ENCODE assay signal across 1 cellular context in the genomic region with DNA sequence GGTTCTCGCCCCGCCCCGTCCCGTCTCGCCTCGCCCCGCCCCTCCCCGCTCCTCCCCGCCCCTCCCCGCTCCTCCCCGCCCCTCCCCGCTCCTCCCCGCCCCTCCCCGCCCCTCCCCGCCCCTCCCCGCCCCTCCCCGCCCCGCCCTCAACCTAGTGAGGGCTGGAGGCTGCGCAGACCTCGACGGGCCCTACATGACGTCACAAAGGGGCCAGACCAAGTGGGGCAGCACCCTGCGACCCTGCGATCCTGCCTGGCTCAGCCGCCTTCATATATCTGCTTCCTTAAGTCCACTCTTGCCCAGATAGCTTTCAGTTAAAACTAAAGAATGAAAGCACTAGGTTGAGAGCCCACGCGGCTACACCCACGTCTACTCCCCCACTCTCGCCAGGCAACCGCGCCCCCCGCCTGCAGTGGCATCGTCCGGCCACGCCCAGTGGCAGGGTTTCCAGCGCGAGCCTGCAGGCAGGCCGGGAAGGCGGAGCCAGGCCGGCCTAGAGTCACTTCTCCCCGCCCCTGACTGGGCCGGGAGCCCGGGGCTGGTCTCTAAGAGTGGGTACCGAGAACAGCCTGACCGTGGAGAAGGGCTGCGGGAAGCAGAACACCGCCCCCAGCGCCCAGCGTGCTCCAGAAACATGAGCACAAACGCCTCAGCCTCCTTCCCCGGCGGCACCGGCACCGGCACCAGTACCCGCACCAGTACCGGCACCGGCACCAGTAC.
TF ChIP-seq lines count a peak whose summit lies in the region.

No MANE protein-coding gene starts in this region.

TF ChIP-seq in HepG2, 621 proteins besides CTCF, POLR2A, EP300 and RAD21 (continues in another document):
- TF ChIP-seq, protein P1, sequence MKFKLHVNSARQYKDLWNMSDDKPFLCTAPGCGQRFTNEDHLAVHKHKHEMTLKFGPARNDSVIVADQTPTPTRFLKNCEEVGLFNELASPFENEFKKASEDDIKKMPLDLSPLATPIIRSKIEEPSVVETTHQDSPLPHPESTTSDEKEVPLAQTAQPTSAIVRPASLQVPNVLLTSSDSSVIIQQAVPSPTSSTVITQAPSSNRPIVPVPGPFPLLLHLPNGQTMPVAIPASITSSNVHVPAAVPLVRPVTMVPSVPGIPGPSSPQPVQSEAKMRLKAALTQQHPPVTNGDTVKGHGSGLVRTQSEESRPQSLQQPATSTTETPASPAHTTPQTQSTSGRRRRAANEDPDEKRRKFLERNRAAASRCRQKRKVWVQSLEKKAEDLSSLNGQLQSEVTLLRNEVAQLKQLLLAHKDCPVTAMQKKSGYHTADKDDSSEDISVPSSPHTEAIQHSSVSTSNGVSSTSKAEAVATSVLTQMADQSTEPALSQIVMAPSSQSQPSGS (CRISPR knock-in tag; IDR thresholded peaks at IDR 0.05), result 0 out of 2 replicates have a peak, but pooled peaks have one; percentile 60
- TF ChIP-seq XRCC5 (optimal IDR thresholded peaks at IDR 0.05; ENCODE audit: low read length), result peak; percentile 34
- no peak for TF ChIP-seq MXD1 (CRISPR knock-in tag; IDR thresholded peaks at IDR 0.05)
- TF ChIP-seq MIXL1 (CRISPR knock-in tag; IDR thresholded peaks at IDR 0.05), result 0 out of 2 replicates have a peak, but pooled peaks have one; percentile 9
- no peak for TF ChIP-seq GPN1 (CRISPR knock-in tag; IDR thresholded peaks at IDR 0.05; ENCODE audit: borderline replicate concordance)
- no peak for TF ChIP-seq FLYWCH1 (CRISPR knock-in tag; IDR thresholded peaks at IDR 0.05)
- peak; percentile 93 for TF ChIP-seq ATF7 (IDR thresholded peaks at IDR 0.05)
- no peak for TF ChIP-seq ATF7 (CRISPR knock-in tag; IDR thresholded peaks at IDR 0.05)
- TF ChIP-seq, protein P2, sequence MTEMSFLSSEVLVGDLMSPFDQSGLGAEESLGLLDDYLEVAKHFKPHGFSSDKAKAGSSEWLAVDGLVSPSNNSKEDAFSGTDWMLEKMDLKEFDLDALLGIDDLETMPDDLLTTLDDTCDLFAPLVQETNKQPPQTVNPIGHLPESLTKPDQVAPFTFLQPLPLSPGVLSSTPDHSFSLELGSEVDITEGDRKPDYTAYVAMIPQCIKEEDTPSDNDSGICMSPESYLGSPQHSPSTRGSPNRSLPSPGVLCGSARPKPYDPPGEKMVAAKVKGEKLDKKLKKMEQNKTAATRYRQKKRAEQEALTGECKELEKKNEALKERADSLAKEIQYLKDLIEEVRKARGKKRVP (CRISPR knock-in tag; IDR thresholded peaks at IDR 0.05), result 0 out of 4 replicates have a peak, but pooled peaks of 1 of the 2 experiments have one; percentile 8
- peak; percentile 45; the same call in 1 of the 2 replicates for TF ChIP-seq ZFY (CRISPR knock-in tag; IDR thresholded peaks at IDR 0.05)
- no peak for TF ChIP-seq DMAP1 (CRISPR knock-in tag; IDR thresholded peaks at IDR 0.05)
- TF ChIP-seq, protein P3, sequence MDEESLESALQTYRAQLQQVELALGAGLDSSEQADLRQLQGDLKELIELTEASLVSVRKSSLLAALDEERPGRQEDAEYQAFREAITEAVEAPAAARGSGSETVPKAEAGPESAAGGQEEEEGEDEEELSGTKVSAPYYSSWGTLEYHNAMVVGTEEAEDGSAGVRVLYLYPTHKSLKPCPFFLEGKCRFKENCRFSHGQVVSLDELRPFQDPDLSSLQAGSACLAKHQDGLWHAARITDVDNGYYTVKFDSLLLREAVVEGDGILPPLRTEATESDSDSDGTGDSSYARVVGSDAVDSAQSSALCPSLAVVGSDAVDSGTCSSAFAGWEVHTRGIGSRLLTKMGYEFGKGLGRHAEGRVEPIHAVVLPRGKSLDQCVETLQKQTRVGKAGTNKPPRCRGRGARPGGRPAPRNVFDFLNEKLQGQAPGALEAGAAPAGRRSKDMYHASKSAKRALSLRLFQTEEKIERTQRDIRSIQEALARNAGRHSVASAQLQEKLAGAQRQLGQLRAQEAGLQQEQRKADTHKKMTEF (CRISPR knock-in tag; IDR thresholded peaks at IDR 0.05), result peak; percentile 26; the same call in 1 of the 2 replicates
- TF ChIP-seq, protein P4, sequence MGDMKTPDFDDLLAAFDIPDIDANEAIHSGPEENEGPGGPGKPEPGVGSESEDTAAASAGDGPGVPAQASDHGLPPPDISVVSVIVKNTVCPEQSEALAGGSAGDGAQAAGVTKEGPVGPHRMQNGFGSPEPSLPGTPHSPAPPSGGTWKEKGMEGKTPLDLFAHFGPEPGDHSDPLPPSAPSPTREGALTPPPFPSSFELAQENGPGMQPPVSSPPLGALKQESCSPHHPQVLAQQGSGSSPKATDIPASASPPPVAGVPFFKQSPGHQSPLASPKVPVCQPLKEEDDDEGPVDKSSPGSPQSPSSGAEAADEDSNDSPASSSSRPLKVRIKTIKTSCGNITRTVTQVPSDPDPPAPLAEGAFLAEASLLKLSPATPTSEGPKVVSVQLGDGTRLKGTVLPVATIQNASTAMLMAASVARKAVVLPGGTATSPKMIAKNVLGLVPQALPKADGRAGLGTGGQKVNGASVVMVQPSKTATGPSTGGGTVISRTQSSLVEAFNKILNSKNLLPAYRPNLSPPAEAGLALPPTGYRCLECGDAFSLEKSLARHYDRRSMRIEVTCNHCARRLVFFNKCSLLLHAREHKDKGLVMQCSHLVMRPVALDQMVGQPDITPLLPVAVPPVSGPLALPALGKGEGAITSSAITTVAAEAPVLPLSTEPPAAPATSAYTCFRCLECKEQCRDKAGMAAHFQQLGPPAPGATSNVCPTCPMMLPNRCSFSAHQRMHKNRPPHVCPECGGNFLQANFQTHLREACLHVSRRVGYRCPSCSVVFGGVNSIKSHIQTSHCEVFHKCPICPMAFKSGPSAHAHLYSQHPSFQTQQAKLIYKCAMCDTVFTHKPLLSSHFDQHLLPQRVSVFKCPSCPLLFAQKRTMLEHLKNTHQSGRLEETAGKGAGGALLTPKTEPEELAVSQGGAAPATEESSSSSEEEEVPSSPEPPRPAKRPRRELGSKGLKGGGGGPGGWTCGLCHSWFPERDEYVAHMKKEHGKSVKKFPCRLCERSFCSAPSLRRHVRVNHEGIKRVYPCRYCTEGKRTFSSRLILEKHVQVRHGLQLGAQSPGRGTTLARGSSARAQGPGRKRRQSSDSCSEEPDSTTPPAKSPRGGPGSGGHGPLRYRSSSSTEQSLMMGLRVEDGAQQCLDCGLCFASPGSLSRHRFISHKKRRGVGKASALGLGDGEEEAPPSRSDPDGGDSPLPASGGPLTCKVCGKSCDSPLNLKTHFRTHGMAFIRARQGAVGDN (CRISPR knock-in tag; IDR thresholded peaks at IDR 0.05), result peak; percentile 70
- TF ChIP-seq HNRNPH1 (optimal IDR thresholded peaks at IDR 0.05; ENCODE audit: low read depth, low read length), result no peak
- TF ChIP-seq ZNF343 (CRISPR knock-in tag; IDR thresholded peaks at IDR 0.05), result no peak
- TF ChIP-seq HNRNPLL (IDR thresholded peaks at IDR 0.05; ENCODE audit: low read depth, low read length, poor library complexity, severe bottlenecking), result peak; percentile 35
- TF ChIP-seq, protein P5, sequence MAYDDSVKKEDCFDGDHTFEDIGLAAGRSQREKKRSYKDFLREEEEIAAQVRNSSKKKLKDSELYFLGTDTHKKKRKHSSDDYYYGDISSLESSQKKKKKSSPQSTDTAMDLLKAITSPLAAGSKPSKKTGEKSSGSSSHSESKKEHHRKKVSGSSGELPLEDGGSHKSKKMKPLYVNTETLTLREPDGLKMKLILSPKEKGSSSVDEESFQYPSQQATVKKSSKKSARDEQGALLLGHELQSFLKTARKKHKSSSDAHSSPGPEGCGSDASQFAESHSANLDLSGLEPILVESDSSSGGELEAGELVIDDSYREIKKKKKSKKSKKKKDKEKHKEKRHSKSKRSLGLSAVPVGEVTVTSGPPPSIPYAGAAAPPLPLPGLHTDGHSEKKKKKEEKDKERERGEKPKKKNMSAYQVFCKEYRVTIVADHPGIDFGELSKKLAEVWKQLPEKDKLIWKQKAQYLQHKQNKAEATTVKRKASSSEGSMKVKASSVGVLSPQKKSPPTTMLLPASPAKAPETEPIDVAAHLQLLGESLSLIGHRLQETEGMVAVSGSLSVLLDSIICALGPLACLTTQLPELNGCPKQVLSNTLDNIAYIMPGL (CRISPR knock-in tag; IDR thresholded peaks at IDR 0.05; ENCODE audit: borderline replicate concordance in 1 of 2, low read depth in 1 of 2), result peak; percentile 42 to 60; a peak in 1 of 4 replicates
- peak; percentile 75 for TF ChIP-seq SAP130 (CRISPR knock-in tag; IDR thresholded peaks at IDR 0.05; ENCODE audit: low read depth)
- peak; percentile 90 for TF ChIP-seq BHLHE40 (IDR thresholded peaks at IDR 0.05; ENCODE audit: low read length)
- 0 out of 2 replicates have a peak, but pooled peaks have one; percentile 26 for TF ChIP-seq ZSCAN9 (CRISPR knock-in tag; IDR thresholded peaks at IDR 0.05; ENCODE audit: borderline replicate concordance)
- peak; percentile 94 for TF ChIP-seq CREB1 (IDR thresholded peaks at IDR 0.05)
- peak; percentile 89 for TF ChIP-seq CREB1 (CRISPR knock-in tag; IDR thresholded peaks at IDR 0.05)
- no peak for TF ChIP-seq ZNF83 (CRISPR knock-in tag; IDR thresholded peaks at IDR 0.05; ENCODE audit: borderline replicate concordance)
- no peak for TF ChIP-seq ZNF839 (CRISPR knock-in tag; IDR thresholded peaks at IDR 0.05; ENCODE audit: borderline replicate concordance)
- TF ChIP-seq ZNF678 (CRISPR knock-in tag; IDR thresholded peaks at IDR 0.05), result no peak
- no peak for TF ChIP-seq ZNF407 (CRISPR knock-in tag; IDR thresholded peaks at IDR 0.05; ENCODE audit: not compliant biosample characterization)
- TF ChIP-seq TARDBP (CRISPR knock-in tag; IDR thresholded peaks at IDR 0.05), result no peak
- no peak for TF ChIP-seq ZNF256 (CRISPR knock-in tag; conservative IDR thresholded peaks at IDR 0.05)
- TF ChIP-seq, protein P6, sequence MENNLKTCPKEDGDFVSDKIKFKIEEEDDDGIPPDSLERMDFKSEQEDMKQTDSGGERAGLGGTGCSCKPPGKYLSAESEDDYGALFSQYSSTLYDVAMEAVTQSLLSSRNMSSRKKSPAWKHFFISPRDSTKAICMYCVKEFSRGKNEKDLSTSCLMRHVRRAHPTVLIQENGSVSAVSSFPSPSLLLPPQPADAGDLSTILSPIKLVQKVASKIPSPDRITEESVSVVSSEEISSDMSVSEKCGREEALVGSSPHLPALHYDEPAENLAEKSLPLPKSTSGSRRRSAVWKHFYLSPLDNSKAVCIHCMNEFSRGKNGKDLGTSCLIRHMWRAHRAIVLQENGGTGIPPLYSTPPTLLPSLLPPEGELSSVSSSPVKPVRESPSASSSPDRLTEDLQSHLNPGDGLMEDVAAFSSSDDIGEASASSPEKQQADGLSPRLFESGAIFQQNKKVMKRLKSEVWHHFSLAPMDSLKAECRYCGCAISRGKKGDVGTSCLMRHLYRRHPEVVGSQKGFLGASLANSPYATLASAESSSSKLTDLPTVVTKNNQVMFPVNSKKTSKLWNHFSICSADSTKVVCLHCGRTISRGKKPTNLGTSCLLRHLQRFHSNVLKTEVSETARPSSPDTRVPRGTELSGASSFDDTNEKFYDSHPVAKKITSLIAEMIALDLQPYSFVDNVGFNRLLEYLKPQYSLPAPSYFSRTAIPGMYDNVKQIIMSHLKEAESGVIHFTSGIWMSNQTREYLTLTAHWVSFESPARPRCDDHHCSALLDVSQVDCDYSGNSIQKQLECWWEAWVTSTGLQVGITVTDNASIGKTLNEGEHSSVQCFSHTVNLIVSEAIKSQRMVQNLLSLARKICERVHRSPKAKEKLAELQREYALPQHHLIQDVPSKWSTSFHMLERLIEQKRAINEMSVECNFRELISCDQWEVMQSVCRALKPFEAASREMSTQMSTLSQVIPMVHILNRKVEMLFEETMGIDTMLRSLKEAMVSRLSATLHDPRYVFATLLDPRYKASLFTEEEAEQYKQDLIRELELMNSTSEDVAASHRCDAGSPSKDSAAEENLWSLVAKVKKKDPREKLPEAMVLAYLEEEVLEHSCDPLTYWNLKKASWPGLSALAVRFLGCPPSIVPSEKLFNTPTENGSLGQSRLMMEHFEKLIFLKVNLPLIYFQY (CRISPR knock-in tag; IDR thresholded peaks at IDR 0.05; ENCODE audit: borderline replicate concordance), result peak; percentile 96
- no peak for TF ChIP-seq ELF3 (CRISPR knock-in tag; IDR thresholded peaks at IDR 0.05)
